4 cellular contexts compared by ENCODE assay signal in genomic region chr3:64743844-64744243, GRCh38. TPM values are rescaled to one million over a fixed set of nuclear protein-coding genes. Genes with fewer than 3 reads are reported as not detected.
"Had no signal": no experiment of that assay in that cellular context is flagged by ENCODE, and none has a peak within 500 bp of the region (broad histone marks: within the 10 kb centered on the region; RNA-seq: fewer than 3 reads in every experiment).

No MANE protein-coding gene starts in this region.

- H3K4me3 ChIP-seq: GM12878 had no signal

- DNase-seq: GDM1, GF-D8 had no signal

- ATAC-seq: GM12878 had no signal

RNA-seq across cellular contexts. Expression of gene ADAMTS9, which starts 56.0 kb away (rescaled TPM):
- total RNA-seq: G401, GM12878 had no signal
